In genomic region chr2:205721057-205721767, GRCh38 we compare ENCODE assay signal across 10 cellular contexts. TPM values are rescaled to one million over a fixed set of nuclear protein-coding genes. Genes with fewer than 3 reads are reported as not detected.
A peak's percentile ranks its signal among the peaks of the same experiment; 100 is the strongest.
DNase-seq lines count a peak whose midpoint lies in the region; ATAC-seq lines count a peak whose summit lies in the region.
"Had no signal": no experiment of that assay in that cellular context is flagged by ENCODE, and none has a peak within 500 bp of the region (broad histone marks: within the 10 kb centered on the region; RNA-seq: fewer than 3 reads in every experiment).

No MANE protein-coding gene starts in this region.

- H3K36me3 ChIP-seq in Karpas-422 (ENCODE audit: insufficient read depth, low read length): no peaks in the 10 kb centered on the region
- peaks cover 23% of the 10 kb centered on the region for H3K36me3 ChIP-seq in ectodermal cell (ENCODE audit: control insufficient read depth, insufficient read depth, low read length)

- H3K4me2 ChIP-seq in Karpas-422 (ENCODE audit: low read depth, low read length, poor library complexity, severe bottlenecking): no peak overlapping the region

- H3K27me3 ChIP-seq in Karpas-422 (ENCODE audit: low read length) (no peaks in the 10 kb centered on the region), ectodermal cell (ENCODE audit: control insufficient read depth, insufficient read depth, low read length, poor library complexity, severe bottlenecking) (no peaks in the 10 kb centered on the region)

- peak; percentile 6 for DNase-seq in NCI-H2171 treated with DMSO at 0.1 percent for 48 hours (lab: John Stamatoyannopoulos, UW)
- DNase-seq in NCI-H2171 (lab: John Stamatoyannopoulos, UW): no peak
- peak; percentile 76 for DNase-seq in Karpas-422
- DNase-seq in sciatic nerve (ENCODE audit: low spot score): no peak
- DNase-seq in stimulated activated CD4-positive, alpha-beta T cell treated with anti-CD3 and anti-CD28 coated beads, Interleukin-1b, Interleukin-23, amount 100 ng/mL, for 48 hours: no peak
- DNase-seq in NCI-H2081 treated with DMSO at 0.1 percent for 48 hours (lab: John Stamatoyannopoulos, UW): no peak
- DNase-seq in occipital lobe (lab: John Stamatoyannopoulos, UW): no peak
- DNase-seq: activated T-cell treated with anti-CD3 and anti-CD28 coated beads, Interleukin-2, amount 50 U/mL, for 1 hour; GOT3 had no signal

- no peaks in the 10 kb centered on the region for H3K9me3 ChIP-seq in Karpas-422 (ENCODE audit: low read length)
- no peaks in the 10 kb centered on the region for H3K9me3 ChIP-seq in ectodermal cell (ENCODE audit: control insufficient read depth, low read length)

- peaks cover 10% of the 10 kb centered on the region; the same call in 1 of the 2 replicates for H3K4me1 ChIP-seq in Karpas-422 (ENCODE audit: low read length)
- peaks cover 49% of the 10 kb centered on the region for H3K4me1 ChIP-seq in ectodermal cell (ENCODE audit: control insufficient read depth, insufficient read depth, low read length)

- no peak overlapping the region for H3K27ac ChIP-seq in Karpas-422 (ENCODE audit: low read length)
- H3K27ac ChIP-seq in ectodermal cell (ENCODE audit: insufficient read depth, low read depth, low read length, poor library complexity, severe bottlenecking): peak overlapping the region; percentile 97

- no peaks in the 10 kb centered on the region for H4K20me1 ChIP-seq in Karpas-422 (ENCODE audit: insufficient read depth, low read depth, low read length)

- WGBS in ectodermal cell, 2 experiments: 40 to 47% methylated on average over 13 to 14 of the region's 14 CpGs

- intact Hi-C loops in sciatic nerve (cut with DNase I): no loop called here

- H2AFZ ChIP-seq in Karpas-422 (ENCODE audit: low read length): no peak overlapping the region

- H3K4me3 ChIP-seq in Karpas-422 (ENCODE audit: low read length) (no peak overlapping the region), ectodermal cell (ENCODE audit: insufficient read depth, low read depth, low read length) (peak overlapping the region; percentile 8)

- H3K9ac ChIP-seq in Karpas-422 (ENCODE audit: low read length): no peak overlapping the region

- no peaks in the 10 kb centered on the region for H3K9me2 ChIP-seq in Karpas-422 (replicated peaks; ENCODE audit: insufficient read depth, low read length)

- peak; percentile 33 for ATAC-seq in sciatic nerve

- no peaks in the 10 kb centered on the region for H3K79me2 ChIP-seq in Karpas-422 (ENCODE audit: low read length)

RNA-seq across cellular contexts. Expression of gene NRP2, which starts 38.9 kb away (rescaled TPM):
- total RNA-seq in Karpas-422 (2014; rRNA removed; shearing (Covaris generic); ENCODE audit: low replicate concordance): 4.4 and 7.2 TPM in 2 replicates
- polyA plus RNA-seq in ectodermal cell (2013, experiment 1 of 4): 264 TPM
- polyA plus RNA-seq in ectodermal cell (2013, experiment 2 of 4): 199 TPM
- 129 TPM for polyA plus RNA-seq in ectodermal cell (2013, experiment 3 of 4)
- polyA plus RNA-seq in ectodermal cell (2013, experiment 4 of 4): 139 TPM
- total RNA-seq in sciatic nerve: 316 TPM
- total RNA-seq in occipital lobe: 22.1 TPM

Comparison
In these comparisons a context has a peak if more than half of its experiments do, and no peak if none do; other contexts are left out.
1. DNase-seq: peak in NCI-H2171 treated with DMSO at 0.1 percent for 48 hours (single experiment) and Karpas-422 (single experiment); none in NCI-H2171 (single experiment), sciatic nerve (single experiment), stimulated activated CD4-positive, alpha-beta T cell treated with anti-CD3 and anti-CD28 coated beads, Interleukin-1b, Interleukin-23, amount 100 ng/mL, for 48 hours (single experiment), NCI-H2081 treated with DMSO at 0.1 percent for 48 hours (single experiment) and occipital lobe (single experiment).
2. RNA of gene NRP2, which starts 38.9 kb away (total RNA-seq): 316 TPM in sciatic nerve (single experiment); 22.1 TPM in occipital lobe (single experiment) and 4.4 to 7.2 TPM in Karpas-422; every median in the first group is over 10 times any median in the second.